In genomic region chr2:235087812-235088607, GRCh38 we compare ENCODE assay signal across 10 cellular contexts.
DNase-seq lines count a peak whose midpoint lies in the region; ATAC-seq and TF ChIP-seq lines count a peak whose summit lies in the region.
"Had no signal": no experiment of that assay in that cellular context is flagged by ENCODE, and none has a peak within 500 bp of the region (broad histone marks: within the 10 kb centered on the region; RNA-seq: fewer than 3 reads in every experiment).

No MANE protein-coding gene starts in this region.

- H3K27ac Mint-ChIP-seq in Calu3 (ENCODE audit: unreplicated experiment): peak overlapping the region; percentile 16
- H3K27ac Mint-ChIP-seq in osteocyte (ENCODE audit: unreplicated experiment): peak overlapping the region; percentile 68
- no peak overlapping the region for H3K27ac Mint-ChIP-seq in CD4-positive, alpha-beta memory T cell

- H3K36me3 ChIP-seq in adrenal gland (replicated peaks in 1 of 2): no peaks in the 10 kb centered on the region
- no peaks in the 10 kb centered on the region for H3K36me3 ChIP-seq in CD4-positive, alpha-beta memory T cell (ENCODE audit: insufficient read depth, low read length)

- H3K27me3 ChIP-seq in adrenal gland: peaks cover 8% of the 10 kb centered on the region
- no peaks in the 10 kb centered on the region for H3K27me3 ChIP-seq in CD4-positive, alpha-beta memory T cell (ENCODE audit: insufficient read depth, low read length)

- WGBS in adrenal gland, 4 donors: 46 to 64% (median 55%) methylated on average over 19 to 23 of the region's 23 CpGs

- TF ChIP-seq POLR2A in adrenal gland (IDR thresholded peaks at IDR 0.05): no peak

- H3K9me3 ChIP-seq in adrenal gland (replicated peaks in 1 of 3): no peaks in the 10 kb centered on the region
- H3K9me3 ChIP-seq in CD4-positive, alpha-beta memory T cell (ENCODE audit: control insufficient read depth in 1 of 2, low read length in 2 of 2): no peaks in the 10 kb centered on the region

- BruUV-seq in Calu3 (replicated peaks; lab: Mats Ljungman, UMichigan): no TSS peak

- H3K9me3 Mint-ChIP-seq in Calu3 (ENCODE audit: low read depth, unreplicated experiment): peaks cover 7% of the 10 kb centered on the region
- H3K9me3 Mint-ChIP-seq in osteocyte (ENCODE audit: unreplicated experiment): no peaks in the 10 kb centered on the region
- H3K9me3 Mint-ChIP-seq in CD4-positive, alpha-beta memory T cell: peaks cover 0 to 8% (median 0%) of the 10 kb centered on the region in 8 donors
- H3K9me3 Mint-ChIP-seq: activated T-cell treated with anti-CD3 and anti-CD28 coated beads, Interleukin-2, amount 50 U/mL, for 4 hours had no signal

- H3K36me3 Mint-ChIP-seq in Calu3 (ENCODE audit: insufficient read depth, unreplicated experiment) (no peaks in the 10 kb centered on the region), osteocyte (ENCODE audit: unreplicated experiment) (peaks cover under 1% of the 10 kb centered on the region)
- H3K36me3 Mint-ChIP-seq in CD4-positive, alpha-beta memory T cell: no peaks in the 10 kb centered on the region

- CTCF ChIA-PET in Calu3 (lab: Charles Lee): no interaction called here
- CTCF ChIA-PET in CD4-positive, alpha-beta memory T cell (lab: Charles Lee; ENCODE audit: partially characterized antibody): no interaction called here

- ATAC-seq in Right ventricle myocardium superior (ENCODE audit: poor library complexity): peak; percentile 68
- no peak for ATAC-seq in GM21717 (IDR thresholded peaks at IDR 0.05; ENCODE audit: unreplicated experiment)
- ATAC-seq: activated T-cell treated with anti-CD3 and anti-CD28 coated beads, Interleukin-2, amount 50 U/mL, for 4 hours had no signal

- TF ChIP-seq CTCF in Calu3 (IDR thresholded peaks at IDR 0.05; ENCODE audit: unreplicated experiment) (no peak), adrenal gland (IDR thresholded peaks at IDR 0.05) (no peak), osteocyte (IDR thresholded peaks at IDR 0.05) (peak; percentile 34)

- H3K4me3 ChIP-seq in adrenal gland: no peak overlapping the region
- H3K4me3 ChIP-seq in CD4-positive, alpha-beta memory T cell (ENCODE audit: low read length in 2 of 2): no peak overlapping the region

- DNase-seq in Calu3: peak; percentile 21
- DNase-seq in adrenal gland: peak in 5 of 7 donors; percentile 9 to 35 (median 20)
- peak; percentile 75 for DNase-seq in Right ventricle myocardium superior
- DNase-seq in osteocyte (ENCODE audit: extremely low spot score, unreplicated experiment): no peak
- DNase-seq in CD4-positive, alpha-beta memory T cell: no peak
- no peak for DNase-seq in activated T-cell treated with anti-CD3 and anti-CD28 coated beads, Interleukin-2, amount 50 U/mL, for 48 hours
- DNase-seq in middle frontal gyrus (ENCODE audit: extremely low spot score, low spot score): no peak
- DNase-seq: activated T-cell treated with anti-CD3 and anti-CD28 coated beads, Interleukin-2, amount 50 U/mL, for 4 hours; NCI-H526 treated with DMSO at 0.1 percent for 48 hours had no signal

- H3K27me3 Mint-ChIP-seq in Calu3 (ENCODE audit: unreplicated experiment): peaks cover 43% of the 10 kb centered on the region
- H3K27me3 Mint-ChIP-seq in osteocyte (ENCODE audit: unreplicated experiment): no peaks in the 10 kb centered on the region
- peaks cover 28 to 29% of the 10 kb centered on the region in 2 donors for H3K27me3 Mint-ChIP-seq in CD4-positive, alpha-beta memory T cell

- H3K4me1 ChIP-seq in adrenal gland (replicated peaks in 1 of 2): no peaks in the 10 kb centered on the region
- H3K4me1 ChIP-seq in CD4-positive, alpha-beta memory T cell (ENCODE audit: insufficient read depth, low read length): no peaks in the 10 kb centered on the region

- no peak overlapping the region for H3K27ac ChIP-seq in adrenal gland
- no peak overlapping the region for H3K27ac ChIP-seq in CD4-positive, alpha-beta memory T cell (ENCODE audit: low read depth, low read length)

- H3K4me3 Mint-ChIP-seq in Calu3 (ENCODE audit: low read depth, unreplicated experiment) (peak overlapping the region; percentile 12), osteocyte (ENCODE audit: unreplicated experiment) (no peak overlapping the region)
- H3K4me3 Mint-ChIP-seq in CD4-positive, alpha-beta memory T cell: no peak overlapping the region
- H3K4me3 Mint-ChIP-seq: activated T-cell treated with anti-CD3 and anti-CD28 coated beads, Interleukin-2, amount 50 U/mL, for 4 hours had no signal

- POLR2A ChIA-PET in CD4-positive, alpha-beta memory T cell (lab: Charles Lee; ENCODE audit: partially characterized antibody): no interaction called here

- intact Hi-C loops in Calu3 (cut with micrococcal nuclease; ENCODE audit: unreplicated experiment) (no loop called here), adrenal gland (cut with DNase I) (no loop called here), Right ventricle myocardium superior (cut with DNase I) (loop anchor here (10.0 kb wide), 1 partner anchor 83 kb away; no protein-coding TSS in a partner anchor)
- intact Hi-C loops in CD4-positive, alpha-beta memory T cell (cut with micrococcal nuclease): no loop called here

- H3K4me1 Mint-ChIP-seq in Calu3 (ENCODE audit: low read depth, unreplicated experiment) (peaks cover 18% of the 10 kb centered on the region), osteocyte (ENCODE audit: unreplicated experiment) (peaks cover 11% of the 10 kb centered on the region)
- no peaks in the 10 kb centered on the region for H3K4me1 Mint-ChIP-seq in CD4-positive, alpha-beta memory T cell

Comparison
In these comparisons a context has a peak if more than half of its experiments do, and no peak if none do; other contexts are left out.
1. DNase-seq: peak in Calu3 (single experiment), adrenal gland (5 of 7) and Right ventricle myocardium superior (single experiment); none in osteocyte (single experiment), CD4-positive, alpha-beta memory T cell (0 of 5), activated T-cell treated with anti-CD3 and anti-CD28 coated beads, Interleukin-2, amount 50 U/mL, for 48 hours (0 of 2) and middle frontal gyrus (single experiment).
2. H3K27ac Mint-ChIP-seq: peak in Calu3 (single experiment) and osteocyte (single experiment); none in CD4-positive, alpha-beta memory T cell (0 of 7).